In genomic region chr4:112297495-112297894, GRCh38 we compare ENCODE assay signal across 9 cellular contexts. TPM values are rescaled to one million over a fixed set of nuclear protein-coding genes. Genes with fewer than 3 reads are reported as not detected.
A peak's percentile ranks its signal among the peaks of the same experiment; 100 is the strongest.
DNase-seq lines count a peak whose midpoint lies in the region; ATAC-seq and TF ChIP-seq lines count a peak whose summit lies in the region.
"Had no signal": no experiment of that assay in that cellular context is flagged by ENCODE, and none has a peak within 500 bp of the region (broad histone marks: within the 10 kb centered on the region; RNA-seq: fewer than 3 reads in every experiment).

No MANE protein-coding gene starts in this region.

- in situ Hi-C loops in transverse colon (cut with MboI; ENCODE audit: low pct_ligation_motif_present in 1 of 4, low pct_unique_long_range_greater_than_20kb in 1 of 4, low sequenced_read_pairs in 3 of 4), result no loop called here

- H3K9me3 Mint-ChIP-seq in activated CD8-positive, alpha-beta memory T cell treated with anti-CD3 and anti-CD28 coated beads, Interleukin-2, amount 10 ng/mL, durations not matched to agents 7 days and 5 days (ENCODE audit: low read depth), result no peaks in the 10 kb centered on the region
- no peaks in the 10 kb centered on the region for H3K9me3 Mint-ChIP-seq in activated T-helper 2 cell treated with anti-CD3 and anti-CD28 coated beads, Interferon-gamma antibody, Interleukin-2, Interleukin-4, amounts not matched to agents 10 μg/mL and 5 μg/mL and 100 μg/mL, durations not matched to agents 14 hours and 24 hours and 36 hours

- ATAC-seq in activated CD8-positive, alpha-beta memory T cell treated with anti-CD3 and anti-CD28 coated beads, Interleukin-2, amount 10 ng/mL, durations not matched to agents 7 days and 5 days, result peak; percentile 24
- ATAC-seq in left lobe of liver, result peak; percentile 30

- CTCF ChIA-PET in activated CD8-positive, alpha-beta memory T cell treated with anti-CD3 and anti-CD28 coated beads, Interleukin-2, amount 10 ng/mL, durations not matched to agents 7 days and 5 days (lab: Charles Lee), result interaction anchor here (1.1 to 1.5 kb wide), 2 partner anchors 11 to 25 kb away, joined by 4 to 7 read pairs; partner anchors contain the start of gene TIFA

- TF ChIP-seq CTCF in transverse colon (IDR thresholded peaks at IDR 0.05), result no peak

- no peak for DNase-seq in activated CD8-positive, alpha-beta memory T cell treated with anti-CD3 and anti-CD28 coated beads, Interleukin-2, amount 10 ng/mL, durations not matched to agents 7 days and 5 days
- DNase-seq in activated CD8-positive, alpha-beta memory T cell treated with anti-CD3 and anti-CD28 coated beads, Interleukin-2, amount 50 U/mL, for 48 hours, result no peak
- DNase-seq in activated T-helper 2 cell treated with anti-CD3 and anti-CD28 coated beads, Interferon-gamma antibody, Interleukin-2, Interleukin-4, amounts not matched to agents 10 μg/mL and 5 μg/mL and 100 μg/mL, durations not matched to agents 14 hours and 24 hours and 36 hours (ENCODE audit: low spot score), result no peak
- DNase-seq in left lobe of liver (ENCODE audit: low spot score) (no peak), transverse colon (no peak), HUDEP-2 (lab: John Stamatoyannopoulos, UW; ENCODE audit: unreplicated experiment in 76 of 76) (no peak), KG1 (lab: John Stamatoyannopoulos, UW) (no peak), anterior cingulate cortex (lab: John Stamatoyannopoulos, UW) (no peak)
- DNase-seq: NCI-H748 treated with DMSO at 0.1 percent for 48 hours had no signal

- peak overlapping the region; percentile 79 to 86 (median 83) for H3K27ac ChIP-seq in transverse colon

- H3K36me3 ChIP-seq in transverse colon, result no peaks in the 10 kb centered on the region

- peaks cover 21% of the 10 kb centered on the region for H3K4me1 Mint-ChIP-seq in activated CD8-positive, alpha-beta memory T cell treated with anti-CD3 and anti-CD28 coated beads, Interleukin-2, amount 10 ng/mL, durations not matched to agents 7 days and 5 days
- peaks cover 21% of the 10 kb centered on the region for H3K4me1 Mint-ChIP-seq in activated T-helper 2 cell treated with anti-CD3 and anti-CD28 coated beads, Interferon-gamma antibody, Interleukin-2, Interleukin-4, amounts not matched to agents 10 μg/mL and 5 μg/mL and 100 μg/mL, durations not matched to agents 14 hours and 24 hours and 36 hours (ENCODE audit: low read depth)

- peaks cover 3 to 27% (median 7%) of the 10 kb centered on the region in 4 donors for H3K4me1 ChIP-seq in transverse colon

- H3K4me3 ChIP-seq in transverse colon, result peak overlapping the region; percentile 14 to 55 (median 38)

- intact Hi-C loops in activated T-helper 2 cell treated with anti-CD3 and anti-CD28 coated beads, Interferon-gamma antibody, Interleukin-2, Interleukin-4, amounts not matched to agents 10 μg/mL and 5 μg/mL and 100 μg/mL, durations not matched to agents 14 hours and 24 hours and 36 hours (cut with micrococcal nuclease), result loop anchor here (1.0 kb wide), 1 partner anchor 12 kb away; the partner anchor contains the start of gene TIFA
- intact Hi-C loops in transverse colon (cut with DNase I; ENCODE audit: low total_unique reads), result no loop called here

- TF ChIP-seq POLR2A in transverse colon (IDR thresholded peaks at IDR 0.05), result no peak

- H3K36me3 Mint-ChIP-seq in activated CD8-positive, alpha-beta memory T cell treated with anti-CD3 and anti-CD28 coated beads, Interleukin-2, amount 10 ng/mL, durations not matched to agents 7 days and 5 days, result peaks cover 4% of the 10 kb centered on the region
- no peaks in the 10 kb centered on the region for H3K36me3 Mint-ChIP-seq in activated T-helper 2 cell treated with anti-CD3 and anti-CD28 coated beads, Interferon-gamma antibody, Interleukin-2, Interleukin-4, amounts not matched to agents 10 μg/mL and 5 μg/mL and 100 μg/mL, durations not matched to agents 14 hours and 24 hours and 36 hours (ENCODE audit: low read depth)

- H3K27me3 ChIP-seq in transverse colon, result no peaks in the 10 kb centered on the region

- peak overlapping the region; percentile 72 for H3K27ac Mint-ChIP-seq in activated CD8-positive, alpha-beta memory T cell treated with anti-CD3 and anti-CD28 coated beads, Interleukin-2, amount 10 ng/mL, durations not matched to agents 7 days and 5 days
- H3K27ac Mint-ChIP-seq in activated T-helper 2 cell treated with anti-CD3 and anti-CD28 coated beads, Interferon-gamma antibody, Interleukin-2, Interleukin-4, amounts not matched to agents 10 μg/mL and 5 μg/mL and 100 μg/mL, durations not matched to agents 14 hours and 24 hours and 36 hours, result peak overlapping the region; percentile 52

- H3K4me3 Mint-ChIP-seq in activated CD8-positive, alpha-beta memory T cell treated with anti-CD3 and anti-CD28 coated beads, Interleukin-2, amount 10 ng/mL, durations not matched to agents 7 days and 5 days, result peak overlapping the region; percentile 72
- H3K4me3 Mint-ChIP-seq in activated T-helper 2 cell treated with anti-CD3 and anti-CD28 coated beads, Interferon-gamma antibody, Interleukin-2, Interleukin-4, amounts not matched to agents 10 μg/mL and 5 μg/mL and 100 μg/mL, durations not matched to agents 14 hours and 24 hours and 36 hours (ENCODE audit: low read depth), result peak overlapping the region; percentile 75

- H3K27me3 Mint-ChIP-seq in activated CD8-positive, alpha-beta memory T cell treated with anti-CD3 and anti-CD28 coated beads, Interleukin-2, amount 10 ng/mL, durations not matched to agents 7 days and 5 days, result no peaks in the 10 kb centered on the region
- H3K27me3 Mint-ChIP-seq in activated T-helper 2 cell treated with anti-CD3 and anti-CD28 coated beads, Interferon-gamma antibody, Interleukin-2, Interleukin-4, amounts not matched to agents 10 μg/mL and 5 μg/mL and 100 μg/mL, durations not matched to agents 14 hours and 24 hours and 36 hours (ENCODE audit: low read depth), result peaks cover 3% of the 10 kb centered on the region

- no peaks in the 10 kb centered on the region for H3K9me3 ChIP-seq in transverse colon

- 0% methylated on average over 1 of the region's 1 CpG for WGBS in transverse colon (ENCODE audit: low coverage in 1 of 2), 2 donors

- TF ChIP-seq EP300 in transverse colon (IDR thresholded peaks at IDR 0.05; ENCODE audit: low read depth), result no peak

RNA-seq across cellular contexts. Expression of gene ALPK1, which starts 0.3 kb away (rescaled TPM):
- total RNA-seq in activated CD8-positive, alpha-beta memory T cell treated with anti-CD3 and anti-CD28 coated beads, Interleukin-2, amount 10 ng/mL, durations not matched to agents 7 days and 5 days, result 10 to 100 TPM in 1 of 2 experiments, 1 to 10 TPM in 1; 7.3 to 17.7 TPM
- 2.9 and 3.8 TPM in 2 replicates for total RNA-seq in activated T-helper 2 cell treated with anti-CD3 and anti-CD28 coated beads, Interferon-gamma antibody, Interleukin-2, Interleukin-4, amounts not matched to agents 10 μg/mL and 5 μg/mL and 100 μg/mL, durations not matched to agents 14 hours and 24 hours and 36 hours
- 5.0 TPM for total RNA-seq in left lobe of liver
- total RNA-seq in transverse colon, result 10 to 100 TPM; 15.5 to 45.1 (median 27.4) TPM

RNA-seq across cellular contexts. Expression of gene TIFA, which starts 11.8 kb away (rescaled TPM):
- 10 to 100 TPM; 29.0 to 32.5 TPM for total RNA-seq in activated CD8-positive, alpha-beta memory T cell treated with anti-CD3 and anti-CD28 coated beads, Interleukin-2, amount 10 ng/mL, durations not matched to agents 7 days and 5 days
- 10.1 and 10.4 TPM in 2 replicates for total RNA-seq in activated T-helper 2 cell treated with anti-CD3 and anti-CD28 coated beads, Interferon-gamma antibody, Interleukin-2, Interleukin-4, amounts not matched to agents 10 μg/mL and 5 μg/mL and 100 μg/mL, durations not matched to agents 14 hours and 24 hours and 36 hours
- 4.6 TPM for total RNA-seq in left lobe of liver
- 1 to 10 TPM in 2 of 4 donors, under 1 TPM in 2; 0.37 to 5.9 (median 1.0) TPM for total RNA-seq in transverse colon
